ENCODE assay signal across 35 cellular contexts in the genomic region with DNA sequence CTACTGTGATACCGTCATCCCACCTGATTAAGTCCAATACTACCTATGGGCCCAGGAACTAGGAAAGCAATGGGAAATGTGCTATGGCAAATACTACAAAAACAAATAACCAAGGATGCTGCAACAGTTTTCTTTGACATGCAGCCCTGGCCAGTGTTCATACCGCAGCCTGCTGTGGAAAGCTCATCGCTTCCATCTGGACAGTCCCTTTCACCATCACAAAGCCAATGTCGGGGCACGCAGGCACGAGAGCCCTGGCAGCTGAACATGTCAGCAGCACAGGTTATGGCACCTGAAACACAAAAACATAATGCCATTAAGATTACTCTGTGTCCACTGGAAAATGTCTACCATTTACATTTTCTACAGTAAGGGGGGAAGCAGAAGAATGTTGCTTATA.
"Had no signal": no experiment of that assay in that cellular context is flagged by ENCODE, and none has a peak within 500 bp of the region (broad histone marks: within the 10 kb centered on the region; RNA-seq: fewer than 3 reads in every experiment).

No MANE protein-coding gene starts in this region.

- ATAC-seq: activated CD8-positive, alpha-beta T cell treated with anti-CD3 and anti-CD28 coated beads for 36 hours; activated naive CD4-positive, alpha-beta T cell treated with anti-CD3 and anti-CD28 coated beads, Interleukin-2, amount 50 U/mL, for 72 hours; activated T-cell treated with anti-CD3 and anti-CD28 coated beads, Interleukin-2, amount 50 U/mL, for 4 hours; activated T-cell treated with anti-CD3 and anti-CD28 coated beads, Interleukin-2, amount 50 U/mL, for 72 hours; activated T-helper 17 cell treated with anti-CD3 and anti-CD28 coated beads, Interleukin-2, amount 50 U/mL, for 72 hours; body of pancreas had no signal

- H3K27ac ChIP-seq: adrenal gland, body of pancreas, brain microvascular endothelial cell, breast epithelium, VCaP had no signal

- DNase-seq: activated B cell treated with CpG ODN at 0.5 μM for 24 hours; activated CD4-positive, alpha-beta memory T cell treated with anti-CD3 and anti-CD28 coated beads for 36 hours; activated CD4-positive, alpha-beta T cell treated with anti-CD3 and anti-CD28 coated beads for 4 hours; activated CD4-positive, alpha-beta T cell treated with anti-CD3 and anti-CD28 coated beads, Interleukin-2, amount 10 ng/mL, durations not matched to agents 24 days and 14 days; activated CD4-positive, alpha-beta T cell treated with anti-CD3 and anti-CD28 coated beads, Interleukin-2, amount 50 U/mL, for 1 hour; activated CD4-positive, alpha-beta T cell treated with anti-CD3 and anti-CD28 coated beads, Interleukin-2, amount 50 U/mL, for 4 hours; activated CD4-positive, CD25-positive, alpha-beta regulatory T cell treated with anti-CD3 and anti-CD28 coated beads, Interleukin-2, amount 50 U/mL, for 72 hours; activated CD8-positive, alpha-beta memory T cell treated with anti-CD3 and anti-CD28 coated beads, Interleukin-2, amount 50 U/mL, for 4 hours; activated CD8-positive, alpha-beta T cell treated with anti-CD3 and anti-CD28 coated beads for 36 hours; activated effector memory CD4-positive, alpha-beta T cell treated with anti-CD3 and anti-CD28 coated beads, Interleukin-2, amount 50 U/mL, for 16 hours; activated gamma-delta T cell treated with Interleukin-2 at 50 U/mL for 16 hours; activated naive CD4-positive, alpha-beta T cell; activated naive CD4-positive, alpha-beta T cell treated with anti-CD3 and anti-CD28 coated beads for 36 hours; activated naive CD4-positive, alpha-beta T cell treated with anti-CD3 and anti-CD28 coated beads, Interleukin-2, amount 50 U/mL, for 16 hours; activated naive CD8-positive, alpha-beta T cell treated with anti-CD3 and anti-CD28 coated beads for 36 hours; activated T-cell treated with anti-CD3 and anti-CD28 coated beads for 4 hours; activated T-cell treated with anti-CD3 and anti-CD28 coated beads, Interleukin-2, amount 50 U/mL, for 1 hour; activated T-cell treated with anti-CD3 and anti-CD28 coated beads, Interleukin-2, amount 50 U/mL, for 4 hours; activated T-cell treated with anti-CD3 and anti-CD28 coated beads, Interleukin-2, amount 50 U/mL, for 72 hours; adrenal gland; amniotic stem cell; body of pancreas; brain microvascular endothelial cell; cerebellar nuclear complex; T-helper 1 cell; T-helper 2 cell; T-helper 9 cell had no signal

- H3K4me1 Mint-ChIP-seq: activated B cell treated with CpG ODN at 0.5 μM for 24 hours; activated CD4-positive, alpha-beta T cell treated with anti-CD3 and anti-CD28 coated beads, Interleukin-2, amount 10 ng/mL, durations not matched to agents 24 days and 14 days; activated naive CD8-positive, alpha-beta T cell treated with anti-CD3 and anti-CD28 coated beads for 36 hours; activated T-helper 17 cell treated with anti-CD3 and anti-CD28 coated beads, Interleukin-2, amount 50 U/mL, for 72 hours; central memory CD8-positive, alpha-beta T cell had no signal

- H3K9me3 ChIP-seq: adrenal gland, body of pancreas, breast epithelium had no signal

- H3K36me3 Mint-ChIP-seq: activated CD4-positive, alpha-beta memory T cell treated with anti-CD3 and anti-CD28 coated beads for 36 hours; activated naive CD4-positive, alpha-beta T cell treated with anti-CD3 and anti-CD28 coated beads, Interleukin-2, amount 50 U/mL, for 72 hours; activated naive CD8-positive, alpha-beta T cell treated with anti-CD3 and anti-CD28 coated beads for 36 hours had no signal

- H3K4me1 ChIP-seq: adrenal gland, body of pancreas, breast epithelium had no signal

- H3K36me3 ChIP-seq: adrenal gland, brain microvascular endothelial cell, breast epithelium had no signal

- H3K9me3 Mint-ChIP-seq: activated CD4-positive, alpha-beta T cell treated with anti-CD3 and anti-CD28 coated beads, Interleukin-2, amount 10 ng/mL, durations not matched to agents 24 days and 14 days; activated naive CD4-positive, alpha-beta T cell treated with anti-CD3 and anti-CD28 coated beads for 36 hours had no signal

- H3K27ac Mint-ChIP-seq: activated B cell treated with CpG ODN at 0.5 μM for 24 hours; activated CD4-positive, alpha-beta memory T cell treated with anti-CD3 and anti-CD28 coated beads for 36 hours; activated CD4-positive, alpha-beta T cell treated with anti-CD3 and anti-CD28 coated beads, Interleukin-2, amount 10 ng/mL, durations not matched to agents 24 days and 14 days; activated CD8-positive, alpha-beta T cell treated with anti-CD3 and anti-CD28 coated beads for 36 hours; activated naive CD4-positive, alpha-beta T cell treated with anti-CD3 and anti-CD28 coated beads for 36 hours; activated naive CD4-positive, alpha-beta T cell treated with anti-CD3 and anti-CD28 coated beads, Interleukin-2, amount 50 U/mL, for 72 hours; activated naive CD8-positive, alpha-beta T cell treated with anti-CD3 and anti-CD28 coated beads for 36 hours; activated T-cell treated with anti-CD3 and anti-CD28 coated beads, Interleukin-2, amount 50 U/mL, for 72 hours; activated T-helper 1 cell treated with anti-CD3 and anti-CD28 coated beads, Interleukin-12 subunit alpha, Interleukin-12 subunit beta, Interleukin-2, Interleukin-4 antibody, amounts not matched to agents 30 ng/mL and 10 ng/mL and 1 ng/mL, durations not matched to agents 14 hours and 24 hours and 36 hours; activated T-helper 17 cell treated with anti-CD3 and anti-CD28 coated beads, Interleukin-2, amount 50 U/mL, for 72 hours; T-helper 1 cell treated with Interleukin-12 subunit alpha and Interleukin-12 subunit beta and Interleukin-4 antibody, amounts not matched to agents 30 μg/mL and 1 μg/mL, for 36 hours; T-helper 2 cell treated with Interferon-gamma antibody and Interleukin-4, amounts not matched to agents 5 μg/mL and 100 μg/mL, for 36 hours had no signal

- H3K4me3 Mint-ChIP-seq: activated B cell treated with CpG ODN at 0.5 μM for 24 hours; activated CD4-positive, alpha-beta memory T cell treated with anti-CD3 and anti-CD28 coated beads for 36 hours; activated CD4-positive, alpha-beta T cell treated with anti-CD3 and anti-CD28 coated beads, Interleukin-2, amount 10 ng/mL, durations not matched to agents 24 days and 14 days; activated CD8-positive, alpha-beta T cell treated with anti-CD3 and anti-CD28 coated beads for 36 hours; activated naive CD4-positive, alpha-beta T cell treated with anti-CD3 and anti-CD28 coated beads for 36 hours; activated naive CD8-positive, alpha-beta T cell treated with anti-CD3 and anti-CD28 coated beads for 36 hours; activated T-cell treated with anti-CD3 and anti-CD28 coated beads, Interleukin-2, amount 50 U/mL, for 4 hours; activated T-cell treated with anti-CD3 and anti-CD28 coated beads, Interleukin-2, amount 50 U/mL, for 72 hours; activated T-helper 1 cell treated with anti-CD3 and anti-CD28 coated beads, Interleukin-12 subunit alpha, Interleukin-12 subunit beta, Interleukin-2, Interleukin-4 antibody, amounts not matched to agents 30 ng/mL and 10 ng/mL and 1 ng/mL, durations not matched to agents 14 hours and 24 hours and 36 hours; activated T-helper 17 cell treated with anti-CD3 and anti-CD28 coated beads, Interleukin-2, amount 50 U/mL, for 72 hours; central memory CD8-positive, alpha-beta T cell; T-helper 1 cell treated with Interleukin-12 subunit alpha and Interleukin-12 subunit beta and Interleukin-4 antibody, amounts not matched to agents 30 μg/mL and 1 μg/mL, for 36 hours; T-helper 2 cell treated with Interferon-gamma antibody and Interleukin-4, amounts not matched to agents 5 μg/mL and 100 μg/mL, for 36 hours had no signal

- H3K27me3 Mint-ChIP-seq: activated B cell treated with CpG ODN at 0.5 μM for 24 hours; activated CD4-positive, alpha-beta memory T cell treated with anti-CD3 and anti-CD28 coated beads for 36 hours; activated CD4-positive, alpha-beta T cell treated with anti-CD3 and anti-CD28 coated beads, Interleukin-2, amount 10 ng/mL, durations not matched to agents 24 days and 14 days; activated CD8-positive, alpha-beta T cell treated with anti-CD3 and anti-CD28 coated beads for 36 hours; activated naive CD8-positive, alpha-beta T cell treated with anti-CD3 and anti-CD28 coated beads for 36 hours; activated T-helper 17 cell treated with anti-CD3 and anti-CD28 coated beads, Interleukin-2, amount 50 U/mL, for 72 hours; central memory CD8-positive, alpha-beta T cell had no signal

- H3K27me3 ChIP-seq: adrenal gland, body of pancreas, brain microvascular endothelial cell, breast epithelium had no signal

- H3K4me3 ChIP-seq: adrenal gland, body of pancreas, breast epithelium had no signal
